Comparison of ENCODE assay signal across 20 cellular contexts in genomic region chr22:40270748-40271373, GRCh38.
"Had no signal": no experiment of that assay in that cellular context is flagged by ENCODE, and none has a peak within 500 bp of the region (broad histone marks: within the 10 kb centered on the region; RNA-seq: fewer than 3 reads in every experiment).

No MANE protein-coding gene starts in this region.

- H3K9ac ChIP-seq: parathyroid adenoma had no signal

- H3K27ac Mint-ChIP-seq: activated B cell treated with CpG ODN at 0.5 μM for 24 hours; activated CD8-positive, alpha-beta T cell treated with anti-CD3 and anti-CD28 coated beads for 36 hours; activated T-helper 1 cell treated with anti-CD3 and anti-CD28 coated beads, Interleukin-12 subunit alpha, Interleukin-12 subunit beta, Interleukin-2, Interleukin-4 antibody, amounts not matched to agents 30 ng/mL and 10 ng/mL and 1 ng/mL, durations not matched to agents 14 hours and 24 hours and 36 hours; T-helper 2 cell treated with Interferon-gamma antibody and Interleukin-4, amounts not matched to agents 5 μg/mL and 100 μg/mL, for 36 hours had no signal

- H3K27me3 ChIP-seq: adrenal gland, colonic mucosa, esophagus squamous epithelium, hepatocyte, right atrium auricular region, stomach had no signal

- H3K9me3 Mint-ChIP-seq: activated B cell treated with CpG ODN at 0.5 μM for 24 hours; activated CD8-positive, alpha-beta T cell treated with anti-CD3 and anti-CD28 coated beads for 36 hours; activated T-helper 1 cell treated with anti-CD3 and anti-CD28 coated beads, Interleukin-12 subunit alpha, Interleukin-12 subunit beta, Interleukin-2, Interleukin-4 antibody, amounts not matched to agents 30 ng/mL and 10 ng/mL and 1 ng/mL, durations not matched to agents 14 hours and 24 hours and 36 hours; naive thymus-derived CD8-positive, alpha-beta T cell; T-helper 2 cell treated with Interferon-gamma antibody and Interleukin-4, amounts not matched to agents 5 μg/mL and 100 μg/mL, for 36 hours had no signal

- FAIRE-seq: frontal cortex had no signal

- H3K4me3 ChIP-seq: adrenal gland, colonic mucosa, esophagus squamous epithelium, hepatocyte, right atrium auricular region, smooth muscle cell, stomach, thoracic aorta had no signal

- H3K9me3 ChIP-seq: adrenal gland, colonic mucosa, esophagus squamous epithelium, right atrium auricular region, stomach, thoracic aorta had no signal

- H3K36me3 ChIP-seq: colonic mucosa had no signal

- ATAC-seq: activated CD8-positive, alpha-beta T cell treated with anti-CD3 and anti-CD28 coated beads for 36 hours; naive thymus-derived CD8-positive, alpha-beta T cell had no signal

- H2AFZ ChIP-seq: hepatocyte, parathyroid adenoma had no signal

- H3K27me3 Mint-ChIP-seq: activated B cell treated with CpG ODN at 0.5 μM for 24 hours; activated CD8-positive, alpha-beta T cell treated with anti-CD3 and anti-CD28 coated beads for 36 hours; naive thymus-derived CD8-positive, alpha-beta T cell had no signal

- DNase-seq: activated B cell treated with CpG ODN at 0.5 μM for 24 hours; activated CD4-positive, alpha-beta T cell treated with anti-CD3 and anti-CD28 coated beads for 48 hours; activated CD8-positive, alpha-beta T cell treated with anti-CD3 and anti-CD28 coated beads for 36 hours; activated naive CD4-positive, alpha-beta T cell treated with Interleukin-2 at 50 U/mL for 16 hours; adrenal gland; caudate nucleus; colonic mucosa; esophagus squamous epithelium; islet precursor cell; naive thymus-derived CD8-positive, alpha-beta T cell; stomach; SW 1271 had no signal

- H3K4me3 Mint-ChIP-seq: activated B cell treated with CpG ODN at 0.5 μM for 24 hours; activated CD8-positive, alpha-beta T cell treated with anti-CD3 and anti-CD28 coated beads for 36 hours; activated T-helper 1 cell treated with anti-CD3 and anti-CD28 coated beads, Interleukin-12 subunit alpha, Interleukin-12 subunit beta, Interleukin-2, Interleukin-4 antibody, amounts not matched to agents 30 ng/mL and 10 ng/mL and 1 ng/mL, durations not matched to agents 14 hours and 24 hours and 36 hours; naive thymus-derived CD8-positive, alpha-beta T cell; T-helper 2 cell treated with Interferon-gamma antibody and Interleukin-4, amounts not matched to agents 5 μg/mL and 100 μg/mL, for 36 hours had no signal

- H3K4me2 ChIP-seq: hepatocyte, smooth muscle cell had no signal

- H3K27ac ChIP-seq: colonic mucosa, hepatocyte, parathyroid adenoma, right atrium auricular region had no signal
